Comparison of ENCODE assay signal across 8 cellular contexts in genomic region chr4:112109455-112110425, GRCh38. TPM values are rescaled to one million over a fixed set of nuclear protein-coding genes. Genes with fewer than 3 reads are reported as not detected.
A peak's percentile ranks its signal among the peaks of the same experiment; 100 is the strongest.
DNase-seq lines count a peak whose midpoint lies in the region; ATAC-seq and TF ChIP-seq lines count a peak whose summit lies in the region.

No MANE protein-coding gene starts in this region.

- TF ChIP-seq CTCF in lower lobe of right lung (IDR thresholded peaks at IDR 0.05) (no peak), Peyer's patch (IDR thresholded peaks at IDR 0.05) (no peak)

- H3K27me3 ChIP-seq in lower lobe of right lung (ENCODE audit: low read depth) (no peaks in the 10 kb centered on the region), Peyer's patch (no peaks in the 10 kb centered on the region)

- intact Hi-C loops in lower lobe of right lung (cut with DNase I) = no loop called here

- ATAC-seq in GM18511 (IDR thresholded peaks at IDR 0.05; ENCODE audit: unreplicated experiment) (peak; percentile 76), HG02981 (IDR thresholded peaks at IDR 0.05; ENCODE audit: unreplicated experiment) (peak; percentile 76), lower lobe of right lung (peak; percentile 52 to 56)
- ATAC-seq in naive thymus-derived CD8-positive, alpha-beta T cell = no peak

- no peaks in the 10 kb centered on the region for H3K36me3 Mint-ChIP-seq in naive thymus-derived CD8-positive, alpha-beta T cell

- H3K36me3 ChIP-seq in lower lobe of right lung (no peaks in the 10 kb centered on the region), Peyer's patch (no peaks in the 10 kb centered on the region)

- H3K9me3 Mint-ChIP-seq in naive thymus-derived CD8-positive, alpha-beta T cell = no peaks in the 10 kb centered on the region

- H3K4me1 ChIP-seq in lower lobe of right lung = peaks cover 16% of the 10 kb centered on the region
- no peaks in the 10 kb centered on the region for H3K4me1 ChIP-seq in Peyer's patch

- no peak overlapping the region for H3K4me3 Mint-ChIP-seq in naive thymus-derived CD8-positive, alpha-beta T cell

- H3K27ac Mint-ChIP-seq in naive thymus-derived CD8-positive, alpha-beta T cell = peak overlapping the region in 1 of 10 donors; percentile 9

- no peak for TF ChIP-seq POLR2A in Peyer's patch (IDR thresholded peaks at IDR 0.05)

- H3K27ac ChIP-seq in lower lobe of right lung (peak overlapping the region; percentile 51), Peyer's patch (no peak overlapping the region)

- H3K27me3 Mint-ChIP-seq in naive thymus-derived CD8-positive, alpha-beta T cell = peaks cover 0 to 1% (median 0%) of the 10 kb centered on the region in 5 donors

- peak; percentile 20 for DNase-seq in SW480 (ENCODE audit: low spot score)
- no peak for DNase-seq in lower lobe of right lung
- no peak for DNase-seq in Peyer's patch
- DNase-seq in naive thymus-derived CD8-positive, alpha-beta T cell = no peak
- DNase-seq in NCI-H345 (lab: John Stamatoyannopoulos, UW) = no peak
- DNase-seq in GOT3 (lab: John Stamatoyannopoulos, UW) = no peak

- H3K9me3 ChIP-seq in lower lobe of right lung = no peaks in the 10 kb centered on the region
- H3K9me3 ChIP-seq in Peyer's patch = no peaks in the 10 kb centered on the region

- POLR2A ChIA-PET in naive thymus-derived CD8-positive, alpha-beta T cell (lab: Charles Lee) = no interaction called here

- H3K4me1 Mint-ChIP-seq in naive thymus-derived CD8-positive, alpha-beta T cell = peaks cover 0 to 5% (median 0%) of the 10 kb centered on the region in 4 donors

- H3K4me3 ChIP-seq in lower lobe of right lung = no peak overlapping the region
- H3K4me3 ChIP-seq in Peyer's patch = no peak overlapping the region

RNA-seq across cellular contexts. Expression of gene FAM241A, which starts 35.5 kb away (rescaled TPM):
- total RNA-seq in lower lobe of right lung (5.0 TPM), Peyer's patch (1 to 10 TPM in 2 of 4 donors, under 1 TPM in 2; 0.47 to 2.5 (median 1.2) TPM)
- 1 to 10 TPM; 3.2 to 3.7 TPM for total RNA-seq in naive thymus-derived CD8-positive, alpha-beta T cell
- polyA plus RNA-seq in naive thymus-derived CD8-positive, alpha-beta T cell = 1 to 10 TPM; 2.8 to 5.3 (median 4.1) TPM

Comparison
In these comparisons a context has a peak if more than half of its experiments do, and no peak if none do; other contexts are left out.
1. ATAC-seq: peak in GM18511 (single experiment), HG02981 (single experiment) and lower lobe of right lung (2 of 2); none in naive thymus-derived CD8-positive, alpha-beta T cell (0 of 2).